Comparison of ENCODE assay signal across 9 cellular contexts in the genomic region with DNA sequence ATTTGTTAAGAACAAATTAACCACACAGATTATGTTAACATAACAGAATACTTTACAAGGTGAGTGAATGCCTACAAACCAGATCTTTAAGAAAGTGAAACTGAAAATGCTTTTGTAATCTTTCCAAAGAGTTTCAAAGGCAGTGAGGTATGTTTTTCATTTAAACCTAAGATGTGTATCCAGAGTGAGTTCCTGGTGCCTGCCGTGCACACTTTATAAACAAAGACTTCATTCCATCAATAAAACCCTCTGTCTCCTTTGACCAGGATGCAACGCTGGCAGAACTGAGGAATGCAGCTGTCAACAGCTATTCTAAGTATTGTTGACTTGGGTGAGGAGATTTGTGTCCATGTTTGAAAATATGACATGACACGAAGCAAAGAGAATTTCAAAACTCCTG.
DNase-seq lines count a peak whose midpoint lies in the region; ATAC-seq, FAIRE-seq and TF ChIP-seq lines count a peak whose summit lies in the region.
"Had no signal": no experiment of that assay in that cellular context is flagged by ENCODE, and none has a peak within 500 bp of the region (broad histone marks: within the 10 kb centered on the region; RNA-seq: fewer than 3 reads in every experiment).

No MANE protein-coding gene starts in this region.

- H3K4me2 ChIP-seq in H9 (ENCODE audit: insufficient read depth, insufficient read length, low read length) = no peak overlapping the region

- WGBS in H9 (ENCODE audit: extremely low coverage, insufficient read length, low lambda C conversion rate) = no CpG with 5 or more reads among the region's 3 CpGs

- H3K36me3 ChIP-seq in MG63 = no peaks in the 10 kb centered on the region

- TF ChIP-seq CTCF in H9 (conservative IDR thresholded peaks at IDR 0.05) = no peak
- TF ChIP-seq CTCF in D721Med (IDR thresholded peaks at IDR 0.05; ENCODE audit: insufficient read depth, missing control alignments) = no peak

- no peak overlapping the region for H3K27ac ChIP-seq in H9 (ENCODE audit: insufficient read length, low read depth, low read length)

- no peak overlapping the region for H3K14ac ChIP-seq in H9 (ENCODE audit: insufficient read depth, low read length)

- no peak overlapping the region for H4K8ac ChIP-seq in H9 (replicated peaks; ENCODE audit: insufficient read length, low read depth, low read length)

- no peak for DNase-seq in activated T-cell treated with anti-CD3 and anti-CD28 coated beads, Interleukin-2, amount 50 U/mL, for 4 hours
- no peak for DNase-seq in activated T-cell treated with anti-CD3 and anti-CD28 coated beads, Interleukin-2, amount 50 U/mL, for 1 hour
- DNase-seq in MG63 = peak; percentile 36
- DNase-seq in fibroblast of peridontal ligament (ENCODE audit: extremely low read depth) = peak; percentile 55
- peak; percentile 49 for DNase-seq in superior temporal gyrus (ENCODE audit: extremely low spot score)
- no peak for DNase-seq in H9
- DNase-seq in D721Med (ENCODE audit: insufficient read length, low spot score) = no peak
- no peak for DNase-seq in NCI-H524 treated with DMSO at 0.1 percent for 48 hours (lab: John Stamatoyannopoulos, UW)
- DNase-seq: DMS153 had no signal

- no peak overlapping the region for H2BK20ac ChIP-seq in H9 (ENCODE audit: low read depth, low read length, poor library complexity, severe bottlenecking)

- H3K27ac Mint-ChIP-seq in H9 = 0 out of 7 replicates have a peak overlapping the region, but pooled peaks of 1 of the 3 experiments have one; percentile 38

- no peak overlapping the region for H3K9ac ChIP-seq in H9 (ENCODE audit: extremely low read depth, insufficient read length, low read length)

- H3K9me3 ChIP-seq in MG63 = no peaks in the 10 kb centered on the region
- H3K9me3 ChIP-seq in H9 (ENCODE audit: control insufficient read depth, low read depth, low read length) = no peaks in the 10 kb centered on the region

- H3K79me1 ChIP-seq in H9 (ENCODE audit: insufficient read depth, low read depth, low read length, poor library complexity, severe bottlenecking) = no peaks in the 10 kb centered on the region

- H4K5ac ChIP-seq in H9 (ENCODE audit: insufficient read length, low read depth, low read length) = no peak overlapping the region

- no peaks in the 10 kb centered on the region for H4K20me1 ChIP-seq in H9 (ENCODE audit: control insufficient read depth, insufficient read depth, insufficient read length)

- H2BK15ac ChIP-seq in H9 (ENCODE audit: low read depth, low read length) = no peak overlapping the region

- no peaks in the 10 kb centered on the region for H3K27me3 Mint-ChIP-seq in activated T-cell treated with anti-CD3 and anti-CD28 coated beads, Interleukin-2, amount 50 U/mL, for 4 hours (ENCODE audit: low read depth)
- no peaks in the 10 kb centered on the region; the same call in 1 of the 2 replicates for H3K27me3 Mint-ChIP-seq in H9 (ENCODE audit: low read depth)

- H2BK5ac ChIP-seq in H9 (ENCODE audit: insufficient read length, low read length) = no peak overlapping the region

- H2BK120ac ChIP-seq in H9 (ENCODE audit: low read depth, low read length, poor library complexity, severe bottlenecking) = no peak overlapping the region

- peaks cover 26% of the 10 kb centered on the region for H3K4me1 Mint-ChIP-seq in activated T-cell treated with anti-CD3 and anti-CD28 coated beads, Interleukin-2, amount 50 U/mL, for 4 hours (ENCODE audit: low read depth)
- H3K4me1 Mint-ChIP-seq in H9 = peaks cover 13 to 15% of the 10 kb centered on the region in 2 experiments

- H2BK12ac ChIP-seq in H9 (ENCODE audit: insufficient read length, low read depth, low read length) = no peak overlapping the region

- H3K4ac ChIP-seq in H9 (ENCODE audit: low read depth, low read length) = no peak overlapping the region

- no peak overlapping the region for H3K18ac ChIP-seq in H9 (ENCODE audit: insufficient read length, low read depth, low read length)

- no peaks in the 10 kb centered on the region for H3K36me3 Mint-ChIP-seq in activated T-cell treated with anti-CD3 and anti-CD28 coated beads, Interleukin-2, amount 50 U/mL, for 4 hours (ENCODE audit: insufficient read depth)
- H3K36me3 Mint-ChIP-seq in H9 (ENCODE audit: insufficient read depth in 1 of 3, low read depth in 3 of 3) = no peaks in the 10 kb centered on the region; a peak in 1 of 7 replicates

- no peak overlapping the region for H4K91ac ChIP-seq in H9 (ENCODE audit: insufficient read length, low read depth, low read length)

- peak; percentile 38 to 72 for ATAC-seq in activated T-cell treated with anti-CD3 and anti-CD28 coated beads, Interleukin-2, amount 50 U/mL, for 4 hours

- H2AFZ ChIP-seq in H9 (ENCODE audit: low read length) = no peak overlapping the region

- no peaks in the 10 kb centered on the region for H3K27me3 ChIP-seq in MG63
- H3K27me3 ChIP-seq in H9 (ENCODE audit: insufficient read depth, low read length) = no peaks in the 10 kb centered on the region

- peaks cover 5% of the 10 kb centered on the region; the same call in 1 of the 2 replicates for H3K4me1 ChIP-seq in H9 (ENCODE audit: insufficient read depth, low read length)

- no peak overlapping the region for H3K23ac ChIP-seq in H9 (ENCODE audit: insufficient read length, low read depth, low read length)

- H3K56ac ChIP-seq in H9 (ENCODE audit: insufficient read length, low read depth, low read length) = no peak overlapping the region

- no peak overlapping the region for H2AK5ac ChIP-seq in H9 (ENCODE audit: insufficient read length, low read length)

- no peak overlapping the region for H3T11ph ChIP-seq in H9 (ENCODE audit: low read length)

- no peaks in the 10 kb centered on the region for H3K79me2 ChIP-seq in H9 (ENCODE audit: insufficient read depth, low read length)

- H3K4me3 ChIP-seq in MG63 = peak overlapping the region; percentile 1; the same call in 1 of the 2 replicates

- H3K23me2 ChIP-seq in H9 (ENCODE audit: insufficient read length, low read depth, low read length, poor library complexity, severe bottlenecking) = no peaks in the 10 kb centered on the region

- no peak for FAIRE-seq in D721Med (lab: Jason Lieb, UNC)

- H3K4me3 Mint-ChIP-seq in activated T-cell treated with anti-CD3 and anti-CD28 coated beads, Interleukin-2, amount 50 U/mL, for 4 hours = peak overlapping the region; percentile 70
- no peak overlapping the region for H3K4me3 Mint-ChIP-seq in H9

- H3K9me3 Mint-ChIP-seq in activated T-cell treated with anti-CD3 and anti-CD28 coated beads, Interleukin-2, amount 50 U/mL, for 4 hours = no peaks in the 10 kb centered on the region
- H3K9me3 Mint-ChIP-seq in H9 = no peaks in the 10 kb centered on the region; a peak in 2 of 5 replicates

Comparison
In these comparisons a context has a peak if more than half of its experiments do, and no peak if none do; other contexts are left out.
1. DNase-seq: peak in MG63 (single experiment), fibroblast of peridontal ligament (single experiment) and superior temporal gyrus (single experiment); none in activated T-cell treated with anti-CD3 and anti-CD28 coated beads, Interleukin-2, amount 50 U/mL, for 4 hours (single experiment), activated T-cell treated with anti-CD3 and anti-CD28 coated beads, Interleukin-2, amount 50 U/mL, for 1 hour (single experiment), H9 (single experiment), D721Med (single experiment) and NCI-H524 treated with DMSO at 0.1 percent for 48 hours (single experiment).